In the genomic region with DNA sequence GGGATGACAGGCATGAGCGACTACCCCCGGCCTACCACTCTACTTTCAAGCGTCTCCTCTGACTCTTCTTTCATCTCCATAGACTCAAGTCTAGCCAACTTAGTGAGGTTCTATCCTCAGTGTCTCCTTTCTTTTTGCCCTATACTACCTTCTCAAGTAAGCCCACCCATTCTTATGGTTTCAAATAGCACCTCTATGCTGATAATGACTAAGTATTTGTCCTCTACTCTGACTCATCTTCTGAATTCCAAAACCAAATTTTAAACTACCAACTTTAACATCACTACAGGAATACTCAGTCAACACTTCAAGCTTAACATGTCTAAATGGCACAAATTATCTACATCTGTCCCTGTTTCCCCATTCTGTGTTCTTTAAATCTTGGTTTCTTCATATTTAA, we compare ENCODE assay signal across 16 cellular contexts.
"Had no signal": no experiment of that assay in that cellular context is flagged by ENCODE, and none has a peak within 500 bp of the region (broad histone marks: within the 10 kb centered on the region; RNA-seq: fewer than 3 reads in every experiment).

No MANE protein-coding gene starts in this region.

- H3K36me3 ChIP-seq: adrenal gland had no signal

- H3K27me3 ChIP-seq: adrenal gland, gastrocnemius medialis, heart left ventricle, spleen, tibial nerve had no signal

- H3K9me3 ChIP-seq: adrenal gland, gastrocnemius medialis, heart left ventricle, left ventricle myocardium inferior, spleen, tibial nerve had no signal

- H3K4me1 ChIP-seq: adrenal gland, gastrocnemius medialis, spleen, tibial nerve had no signal

- H3K4me3 ChIP-seq: adrenal gland, gastrocnemius medialis, heart left ventricle, left ventricle myocardium inferior, spleen, tibial nerve had no signal

- ATAC-seq: gastrocnemius medialis, heart left ventricle had no signal

- DNase-seq: activated CD4-positive, CD25-positive, alpha-beta regulatory T cell treated with anti-CD3 and anti-CD28 coated beads, Interleukin-2, amount 50 U/mL, for 72 hours; activated gamma-delta T cell treated with Interleukin-2 at 50 U/mL for 16 hours; adrenal gland; caudate nucleus; gastrocnemius medialis; heart left ventricle; left ventricle myocardium inferior; mammary epithelial cell; midbrain; occipital lobe; posterior cingulate gyrus; retina; spleen; stimulated activated CD4-positive, alpha-beta T cell treated with anti-CD3 and anti-CD28 coated beads, Interleukin-4, amount 100 ng/mL, for 4 hours; stimulated activated naive CD4-positive, alpha-beta T cell had no signal

- H3K27ac ChIP-seq: adrenal gland, gastrocnemius medialis, heart left ventricle, left ventricle myocardium inferior, spleen, tibial nerve had no signal
